In the genomic region with DNA sequence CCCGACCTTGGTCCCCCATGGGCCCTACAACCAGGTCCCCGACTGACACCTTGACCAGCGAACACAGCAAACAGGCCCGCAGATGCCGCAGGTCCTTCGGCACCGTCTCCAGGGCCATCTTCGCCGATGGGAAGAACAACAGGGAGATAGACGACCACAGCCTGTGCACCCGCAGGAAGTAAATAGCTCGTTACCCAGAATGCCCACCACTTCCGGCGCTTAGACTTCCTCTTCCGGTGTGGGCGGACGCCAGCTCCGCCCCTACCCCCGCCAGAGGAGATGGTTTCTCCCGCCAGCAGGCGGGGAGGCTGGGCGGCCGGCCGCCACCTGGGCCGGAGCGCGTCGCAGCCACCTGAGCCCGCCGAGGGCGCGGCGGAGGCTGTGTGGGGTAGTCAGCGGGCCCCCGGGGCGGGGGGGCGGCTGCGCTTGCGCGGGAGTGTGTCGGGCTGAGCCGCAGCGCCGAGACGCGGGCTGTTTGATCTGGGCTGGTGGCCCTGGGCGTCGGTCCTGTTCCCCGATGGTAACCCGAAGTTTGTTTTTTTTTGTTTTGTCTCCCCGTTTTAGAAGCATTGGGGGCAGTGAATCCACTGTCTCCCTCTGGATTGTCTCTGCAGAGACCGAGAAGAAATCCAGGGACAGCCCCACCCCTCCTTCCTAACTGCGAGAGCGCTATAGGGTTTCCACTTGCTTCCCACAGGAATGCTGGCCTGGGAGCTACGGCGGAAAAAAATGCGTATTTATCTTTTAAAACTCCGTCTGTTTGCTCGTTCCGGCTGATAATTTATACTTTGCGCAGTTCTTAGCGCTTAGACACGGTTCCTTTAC, we compare ENCODE assay signal across 8 cellular contexts. TPM values are rescaled to one million over a fixed set of nuclear protein-coding genes. Genes with fewer than 3 reads are reported as not detected.
DNase-seq lines count a peak whose midpoint lies in the region; ATAC-seq and TF ChIP-seq lines count a peak whose summit lies in the region.

Gene SUPT4H1, minus strand, starts transcription at position 184 of the 825 bp plus-strand sequence. Its CDS starts 66 bp downstream, at position 118.

- H3K9me3 ChIP-seq in CD8-positive, alpha-beta memory T cell (ENCODE audit: low read length): no peaks in the 10 kb centered on the region
- no peaks in the 10 kb centered on the region for H3K9me3 ChIP-seq in ectodermal cell (ENCODE audit: control insufficient read depth, low read length)
- no peaks in the 10 kb centered on the region for H3K9me3 ChIP-seq in lung (ENCODE audit: control insufficient read depth in 2 of 2, insufficient read depth in 1 of 2, low read length in 1 of 2)

- H3K27ac ChIP-seq in CD8-positive, alpha-beta memory T cell (ENCODE audit: low read depth, low read length): peak within 1 kb of the TSS; percentile 93
- H3K27ac ChIP-seq in HL-60 (replicated peaks) (peak within 1 kb of the TSS; percentile 92), ectodermal cell (ENCODE audit: insufficient read depth, low read depth, low read length, poor library complexity, severe bottlenecking) (peak within 1 kb of the TSS; percentile 86), lung (ENCODE audit: low read depth in 1 of 2, low read length in 1 of 2) (peak within 1 kb of the TSS; percentile 95 to 97)

- CTCF ChIA-PET in CD8-positive, alpha-beta memory T cell (lab: Charles Lee): interaction anchor here (1.1 to 8.7 kb wide), 13 partner anchors 8 to 166 kb away, joined by 3 to 97 read pairs (median 5); partner anchors contain the start of genes HSF5 and RNF43
- CTCF ChIA-PET in activated CD8-positive, alpha-beta T cell treated with anti-CD3 and anti-CD28 coated beads for 36 hours (lab: Charles Lee): interaction anchor here (0.7 to 7.4 kb wide), 13 partner anchors 9 to 68 kb away, joined by 4 to 94 read pairs (median 7); partner anchors contain the start of gene RNF43

- ATAC-seq in GM19467 (IDR thresholded peaks at IDR 0.05; ENCODE audit: unreplicated experiment): peak; percentile 85
- peak; percentile 92 for ATAC-seq in activated CD8-positive, alpha-beta T cell treated with anti-CD3 and anti-CD28 coated beads for 36 hours
- peak; percentile 97 for ATAC-seq in lung (ENCODE audit: insufficient read depth, low FRiP score)

- H3K27me3 ChIP-seq in CD8-positive, alpha-beta memory T cell (ENCODE audit: insufficient read depth, low read length, poor library complexity, severe bottlenecking): no peaks in the 10 kb centered on the region
- no peaks in the 10 kb centered on the region for H3K27me3 ChIP-seq in HL-60 (ENCODE audit: insufficient read depth, poor library complexity, severe bottlenecking)
- H3K27me3 ChIP-seq in ectodermal cell (ENCODE audit: control insufficient read depth, insufficient read depth, low read length, poor library complexity, severe bottlenecking): no peaks in the 10 kb centered on the region
- no peaks in the 10 kb centered on the region for H3K27me3 ChIP-seq in lung (ENCODE audit: control insufficient read depth, insufficient read depth)

- WGBS in ectodermal cell, 2 experiments: 0% methylated on average over 63 of the region's 63 CpGs
- WGBS in lung, 2 donors: 0 to 1% methylated on average over 62 to 63 of the region's 63 CpGs

- no peaks in the 10 kb centered on the region for H3K27me3 Mint-ChIP-seq in CD8-positive, alpha-beta memory T cell
- no peaks in the 10 kb centered on the region for H3K27me3 Mint-ChIP-seq in activated CD8-positive, alpha-beta T cell treated with anti-CD3 and anti-CD28 coated beads for 36 hours

- H3K4me3 ChIP-seq in CD8-positive, alpha-beta memory T cell (ENCODE audit: low read length): peak within 1 kb of the TSS; percentile 98
- H3K4me3 ChIP-seq in HL-60 (replicated peaks; ENCODE audit: insufficient read depth, low read length) (peak within 1 kb of the TSS; percentile 77), ectodermal cell (ENCODE audit: insufficient read depth, low read depth, low read length) (peak within 1 kb of the TSS; percentile 96), lung (peak within 1 kb of the TSS; percentile 90)

- H3K4me1 ChIP-seq in CD8-positive, alpha-beta memory T cell (ENCODE audit: insufficient read depth, low read length): peaks cover 38% of the 10 kb centered on the region
- H3K4me1 ChIP-seq in ectodermal cell (ENCODE audit: control insufficient read depth, insufficient read depth, low read length): peaks cover 21% of the 10 kb centered on the region
- H3K4me1 ChIP-seq in lung (ENCODE audit: control insufficient read depth in 2 of 2, insufficient read depth in 2 of 2, low read length in 2 of 2): peaks cover 0 to 7% of the 10 kb centered on the region in 2 donors

- peaks cover 40 to 66% (median 61%) of the 10 kb centered on the region in 3 donors for H3K4me1 Mint-ChIP-seq in CD8-positive, alpha-beta memory T cell
- peaks cover 43% of the 10 kb centered on the region for H3K4me1 Mint-ChIP-seq in activated CD8-positive, alpha-beta T cell treated with anti-CD3 and anti-CD28 coated beads for 36 hours (ENCODE audit: low read depth)

- H3K27ac Mint-ChIP-seq in CD8-positive, alpha-beta memory T cell: peak within 1 kb of the TSS; percentile 95 to 100 (median 98)
- peak within 1 kb of the TSS; percentile 97 for H3K27ac Mint-ChIP-seq in activated CD8-positive, alpha-beta T cell treated with anti-CD3 and anti-CD28 coated beads for 36 hours

- POLR2A ChIA-PET in CD8-positive, alpha-beta memory T cell (lab: Charles Lee): interaction anchor here (0.9 to 7.0 kb wide), 14 partner anchors 8 to 653 kb away, joined by 3 to 108 read pairs (median 6); partner anchors contain the start of genes HSF5, RNF43, SRSF1 and TSPOAP1
- POLR2A ChIA-PET in activated CD8-positive, alpha-beta T cell treated with anti-CD3 and anti-CD28 coated beads for 36 hours (lab: Charles Lee): interaction anchor here (0.6 to 12.8 kb wide), 20 partner anchors 10 to 280 kb away, joined by 3 to 496 read pairs (median 4); partner anchors contain the start of genes HSF5, RNF43 and TSPOAP1

- no peaks in the 10 kb centered on the region for H3K9me3 Mint-ChIP-seq in CD8-positive, alpha-beta memory T cell
- no peaks in the 10 kb centered on the region for H3K9me3 Mint-ChIP-seq in activated CD8-positive, alpha-beta T cell treated with anti-CD3 and anti-CD28 coated beads for 36 hours

- intact Hi-C loops in activated CD8-positive, alpha-beta T cell treated with anti-CD3 and anti-CD28 coated beads for 36 hours (cut with micrococcal nuclease): loop anchor here (5.0 kb wide), 1 partner anchor 35 kb away; no protein-coding TSS in a partner anchor

- DNase-seq in CD8-positive, alpha-beta memory T cell: peak; percentile 84 to 95 (median 90)
- DNase-seq in HL-60 (ENCODE audit: low read depth in 1 of 2, low spot score in 1 of 2) (peak; percentile 92 to 95), NCI-H82 treated with DMSO at 0.1 percent for 48 hours (lab: John Stamatoyannopoulos, UW; ENCODE audit: unreplicated experiment) (peak; percentile 93), lung (ENCODE audit: low spot score) (peak; percentile 90)
- DNase-seq in activated CD8-positive, alpha-beta T cell treated with anti-CD3 and anti-CD28 coated beads for 36 hours: peak; percentile 93
- DNase-seq in stimulated activated CD4-positive, alpha-beta T cell treated with anti-CD3 and anti-CD28 coated beads, TNF-alpha, amount 100 ng/mL, for 24 hours (ENCODE audit: low read depth in 3 of 3): peak; percentile 81 to 89 (median 87)

- H3K36me3 ChIP-seq in CD8-positive, alpha-beta memory T cell (ENCODE audit: insufficient read depth, low read length): peaks cover 27% of the 10 kb centered on the region
- H3K36me3 ChIP-seq in ectodermal cell (ENCODE audit: control insufficient read depth, insufficient read depth, low read length) (peaks cover 19% of the 10 kb centered on the region), lung (ENCODE audit: control insufficient read depth in 2 of 2, insufficient read depth in 2 of 2, low read length in 2 of 2) (peaks cover 5 to 9% of the 10 kb centered on the region in 2 donors)

- H3K4me3 Mint-ChIP-seq in CD8-positive, alpha-beta memory T cell: peak within 1 kb of the TSS; percentile 95 to 100 (median 99)
- H3K4me3 Mint-ChIP-seq in activated CD8-positive, alpha-beta T cell treated with anti-CD3 and anti-CD28 coated beads for 36 hours: peak within 1 kb of the TSS; percentile 97

- H3K36me3 Mint-ChIP-seq in CD8-positive, alpha-beta memory T cell: peaks cover 18 to 64% (median 21%) of the 10 kb centered on the region in 3 donors
- H3K36me3 Mint-ChIP-seq in activated CD8-positive, alpha-beta T cell treated with anti-CD3 and anti-CD28 coated beads for 36 hours (ENCODE audit: low read depth): peaks cover 50% of the 10 kb centered on the region

- TF ChIP-seq CTCF in HL-60 (IDR thresholded peaks at IDR 0.05; ENCODE audit: insufficient read depth, low read length) (no peak), lung (IDR thresholded peaks at IDR 0.05; ENCODE audit: control extremely low read depth, extremely low read depth) (no peak)
- no peak for TF ChIP-seq CTCF in activated CD8-positive, alpha-beta T cell treated with anti-CD3 and anti-CD28 coated beads for 36 hours (IDR thresholded peaks at IDR 0.05)

RNA-seq across cellular contexts. Expression of gene SUPT4H1, which starts in this region (rescaled TPM):
- total RNA-seq in CD8-positive, alpha-beta memory T cell: 100 to 1,000 TPM; 145 to 149 TPM
- 97.5 TPM for polyA plus RNA-seq in CD8-positive, alpha-beta memory T cell
- 100 to 1,000 TPM; 104 to 110 TPM for total RNA-seq in activated CD8-positive, alpha-beta T cell treated with anti-CD3 and anti-CD28 coated beads for 36 hours
- 94.4 TPM for polyA plus RNA-seq in ectodermal cell (2013, experiment 1 of 4)
- 115 TPM for polyA plus RNA-seq in ectodermal cell (2013, experiment 2 of 4)
- 80.1 TPM for polyA plus RNA-seq in ectodermal cell (2013, experiment 3 of 4)
- 92.2 TPM for polyA plus RNA-seq in ectodermal cell (2013, experiment 4 of 4)
- 10 to 100 TPM; 54.6 to 59.2 TPM for total RNA-seq in lung
- polyA plus RNA-seq in lung: 10 to 100 TPM; 75.5 to 97.5 TPM

Comparison
In these comparisons a context has a peak if more than half of its experiments do, and no peak if none do; other contexts are left out.
1. Peak in every context shown above with its lines: DNase-seq, ATAC-seq, H3K4me3 ChIP-seq and H3K27ac ChIP-seq.